ENCODE assay signal across 1 cellular context in genomic region chr10:60042262-60042661, GRCh38.
TF ChIP-seq lines count a peak whose summit lies in the region.

No MANE protein-coding gene starts in this region.

TF ChIP-seq in GM12878, 131 proteins besides CTCF, POLR2A, EP300 and RAD21 (continued from another document):
- TF ChIP-seq MLLT1 (IDR thresholded peaks at IDR 0.05) = no peak
- no peak for TF ChIP-seq ELK1 (IDR thresholded peaks at IDR 0.05; ENCODE audit: low read depth, low read length)
- TF ChIP-seq NKRF (conservative IDR thresholded peaks at IDR 0.05) = no peak
- TF ChIP-seq EGR1 (IDR thresholded peaks at IDR 0.05; ENCODE audit: borderline replicate concordance in 1 of 2, low read depth in 2 of 2, low read length in 2 of 2) = no peak
- no peak for TF ChIP-seq TCF12 (IDR thresholded peaks at IDR 0.05; ENCODE audit: low read depth, low read length)
- no peak for TF ChIP-seq RB1 (IDR thresholded peaks at IDR 0.05; ENCODE audit: borderline replicate concordance)
- TF ChIP-seq TARDBP (IDR thresholded peaks at IDR 0.05; ENCODE audit: borderline replicate concordance) = no peak
TF ChIP-seq in GM12878: peak in this region for 0.
